20 cellular contexts compared by ENCODE assay signal in the genomic region with DNA sequence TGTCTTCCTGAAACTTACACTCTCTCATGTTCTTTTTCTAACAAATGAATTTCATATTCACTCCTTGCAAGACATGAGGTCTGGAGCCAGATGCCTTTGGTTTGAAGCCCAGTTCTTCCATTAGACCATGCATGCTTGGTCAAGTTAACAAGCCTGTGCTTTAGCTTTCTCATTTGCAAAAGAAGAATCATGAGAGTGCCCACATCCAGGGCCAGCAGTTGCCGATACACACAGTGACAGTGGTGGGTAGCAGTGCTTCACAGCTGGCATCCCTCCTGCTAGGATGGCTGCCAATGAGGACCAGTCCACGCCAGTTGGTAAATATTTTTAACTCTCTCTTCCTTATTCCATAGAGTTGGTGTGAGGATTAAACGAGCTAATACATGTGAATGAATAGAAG.
DNase-seq lines count a peak whose midpoint lies in the region; ATAC-seq and TF ChIP-seq lines count a peak whose summit lies in the region.
"Had no signal": no experiment of that assay in that cellular context is flagged by ENCODE, and none has a peak within 500 bp of the region (broad histone marks: within the 10 kb centered on the region; RNA-seq: fewer than 3 reads in every experiment).

No MANE protein-coding gene starts in this region.

- H3K4me3 ChIP-seq in fibroblast of the aortic adventitia (ENCODE audit: low read depth, low read length) = no peak overlapping the region
- H3K4me3 ChIP-seq: SJSA1 had no signal

- in situ Hi-C loops in GM13976 (cut with MboI; ENCODE audit: low sequenced_read_pairs, unreplicated experiment) = no loop called here

- TF ChIP-seq CTCF in RWPE1 (conservative IDR thresholded peaks at IDR 0.05; ENCODE audit: low read depth) = no peak
- TF ChIP-seq CTCF in fibroblast of the aortic adventitia (IDR thresholded peaks at IDR 0.05; ENCODE audit: insufficient read depth, low read length) = no peak
- no peak for TF ChIP-seq CTCF in GM13976 (IDR thresholded peaks at IDR 0.05; ENCODE audit: borderline replicate concordance, control extremely low read depth, extremely low read depth, insufficient read depth, missing control alignments)

- peak overlapping the region; percentile 19; the same call in 1 of the 2 replicates for H3K27ac ChIP-seq in RWPE1
- H3K27ac ChIP-seq: SJSA1 had no signal

- POLR2A ChIA-PET in RWPE1 (lab: Yijun Ruan, JAX; ENCODE audit: low non-redundant PET) = no interaction called here

- peak; percentile 14 for DNase-seq in NCI-H1694 (lab: John Stamatoyannopoulos, UW)
- no peak for DNase-seq in RWPE1 (ENCODE audit: low spot score)
- peak; percentile 36 for DNase-seq in fibroblast of the aortic adventitia (ENCODE audit: low read depth)
- peak; percentile 25 for DNase-seq in midbrain (lab: John Stamatoyannopoulos, UW)
- DNase-seq in GM13976 (ENCODE audit: low spot score) = no peak
- DNase-seq: activated CD4-positive, alpha-beta T cell treated with anti-CD3 and anti-CD28 coated beads for 48 hours; activated naive CD4-positive, alpha-beta T cell treated with Interleukin-2 at 50 U/mL for 16 hours; activated T-cell treated with anti-CD3 and anti-CD28 coated beads, Interleukin-2, amount 50 U/mL, for 48 hours; amniotic stem cell; CD4-positive, alpha-beta memory T cell; DMS153; effector CD4-positive, alpha-beta T cell; erythroblast; H7; NCI-H146; T-helper 1 cell had no signal

- CTCF ChIA-PET in RWPE1 (lab: Yijun Ruan, JAX) = no interaction called here

- ATAC-seq in HG02588 (IDR thresholded peaks at IDR 0.05; ENCODE audit: unreplicated experiment) (no peak), HG03354 (IDR thresholded peaks at IDR 0.05; ENCODE audit: poor library complexity, severe bottlenecking, unreplicated experiment) (no peak)
- ATAC-seq: stimulated activated effector memory CD8-positive, alpha-beta T cell treated with anti-CD3 and anti-CD28 coated beads, Interleukin-12 subunit alpha, Interleukin-12 subunit beta, amount 100 ng/mL, for 72 hours had no signal

Comparison
In these comparisons a context has a peak if more than half of its experiments do, and no peak if none do; other contexts are left out.
1. DNase-seq: peak in NCI-H1694 (single experiment), fibroblast of the aortic adventitia (single experiment) and midbrain (single experiment); none in RWPE1 (single experiment) and GM13976 (single experiment).